In the genomic region with DNA sequence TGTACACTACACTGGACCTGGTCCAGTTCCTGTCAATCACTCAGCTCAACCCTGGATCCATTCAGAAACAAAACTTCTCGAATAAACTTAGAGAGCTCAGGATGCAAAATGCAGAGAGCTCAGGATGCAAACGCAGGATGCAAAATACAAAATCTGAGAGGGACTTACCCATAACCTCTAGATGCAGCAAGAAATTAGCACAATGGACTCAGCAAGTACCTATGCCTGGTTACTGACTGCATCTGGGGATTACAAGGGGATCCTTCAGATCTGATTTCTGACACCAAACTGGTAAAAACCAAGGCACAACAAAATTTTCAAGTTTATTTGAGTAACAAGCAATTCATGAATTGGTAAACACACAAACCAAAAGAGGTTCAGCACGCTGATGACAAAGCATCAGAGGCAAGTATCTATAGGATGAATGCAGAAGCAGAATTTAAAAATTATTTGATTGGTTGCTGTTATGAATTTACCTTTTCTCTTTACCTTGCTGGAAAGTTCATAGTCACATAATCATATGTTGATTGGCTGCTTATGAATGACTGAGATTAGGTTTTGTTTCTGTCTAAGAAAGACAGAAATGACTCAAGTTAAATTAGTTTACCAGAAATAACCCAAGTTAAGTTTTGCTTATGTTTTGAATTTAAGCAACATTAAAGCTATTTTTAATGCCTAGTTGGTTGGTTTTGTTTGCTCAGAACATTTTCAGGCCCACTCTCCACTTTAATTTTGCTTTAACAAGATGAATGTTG, we compare ENCODE assay signal across 15 cellular contexts. TPM values are rescaled to one million over a fixed set of nuclear protein-coding genes. Genes with fewer than 3 reads are reported as not detected.
DNase-seq lines count a peak whose midpoint lies in the region; ATAC-seq and TF ChIP-seq lines count a peak whose summit lies in the region.
"Had no signal": no experiment of that assay in that cellular context is flagged by ENCODE, and none has a peak within 500 bp of the region (broad histone marks: within the 10 kb centered on the region; RNA-seq: fewer than 3 reads in every experiment).

No MANE protein-coding gene starts in this region.

- no peak overlapping the region for H3K4me3 ChIP-seq in CD8-positive, alpha-beta memory T cell (ENCODE audit: low read length)
- H3K4me3 ChIP-seq in tibial artery, result no peak overlapping the region
- H3K4me3 ChIP-seq: BLaER1 treated with 17β-estradiol and CSF1 and Interleukin-3, amounts not matched to agents 10 nM and 100 nM; cardiac muscle cell had no signal

- no peaks in the 10 kb centered on the region for H3K27me3 Mint-ChIP-seq in CD8-positive, alpha-beta memory T cell
- H3K27me3 Mint-ChIP-seq in activated T-helper 17 cell treated with anti-CD3 and anti-CD28 coated beads, Interleukin-2, amount 50 U/mL, for 72 hours, result no peaks in the 10 kb centered on the region

- peak overlapping the region; percentile 31 to 88 (median 72) for H3K27ac Mint-ChIP-seq in CD8-positive, alpha-beta memory T cell
- H3K27ac Mint-ChIP-seq in activated T-helper 17 cell treated with anti-CD3 and anti-CD28 coated beads, Interleukin-2, amount 50 U/mL, for 72 hours, result peak overlapping the region; percentile 86

- CTCF ChIA-PET in CD8-positive, alpha-beta memory T cell (lab: Charles Lee), result interaction anchor here (1.3 kb wide), 1 partner anchor 47 kb away, joined by 3 read pairs; no protein-coding TSS in a partner anchor

- POLR2A ChIA-PET in CD8-positive, alpha-beta memory T cell (lab: Charles Lee), result interaction anchor here (0.6 to 1.5 kb wide), 2 partner anchors 10 to 48 kb away, joined by 3 read pairs; no protein-coding TSS in a partner anchor

- TF ChIP-seq CTCF in tibial artery (IDR thresholded peaks at IDR 0.05), result no peak

- no peak for DNase-seq in CD8-positive, alpha-beta memory T cell
- no peak for DNase-seq in tibial artery
- no peak for DNase-seq in effector CD4-positive, alpha-beta T cell
- DNase-seq in stimulated activated CD4-positive, alpha-beta T cell treated with anti-CD3 and anti-CD28 coated beads, Interleukin-4, amount 100 ng/mL, for 24 hours, result no peak
- DNase-seq in NCI-H2171 (lab: John Stamatoyannopoulos, UW), result no peak
- DNase-seq: GOT3, KBM-7, NCI-H146, NCI-H774 had no signal

- intact Hi-C loops in tibial artery (cut with DNase I; ENCODE audit: low total_unique reads), result no loop called here

- H3K36me3 ChIP-seq in CD8-positive, alpha-beta memory T cell (ENCODE audit: insufficient read depth, low read length), result no peaks in the 10 kb centered on the region
- no peaks in the 10 kb centered on the region for H3K36me3 ChIP-seq in tibial artery
- H3K36me3 ChIP-seq: cardiac muscle cell had no signal

- H3K36me3 Mint-ChIP-seq in CD8-positive, alpha-beta memory T cell, result peaks cover 11 to 25% (median 17%) of the 10 kb centered on the region in 3 donors
- peaks cover 10% of the 10 kb centered on the region for H3K36me3 Mint-ChIP-seq in activated T-helper 17 cell treated with anti-CD3 and anti-CD28 coated beads, Interleukin-2, amount 50 U/mL, for 72 hours (ENCODE audit: low read depth)

- peaks cover 2 to 23% (median 13%) of the 10 kb centered on the region in 5 donors for H3K9me3 Mint-ChIP-seq in CD8-positive, alpha-beta memory T cell
- peaks cover 6% of the 10 kb centered on the region for H3K9me3 Mint-ChIP-seq in activated T-helper 17 cell treated with anti-CD3 and anti-CD28 coated beads, Interleukin-2, amount 50 U/mL, for 72 hours

- no peak overlapping the region for H3K27ac ChIP-seq in CD8-positive, alpha-beta memory T cell (ENCODE audit: low read depth, low read length)
- H3K27ac ChIP-seq in tibial artery, result no peak overlapping the region
- H3K27ac ChIP-seq: BLaER1 treated with 17β-estradiol and CSF1 and Interleukin-3, amounts not matched to agents 10 nM and 100 nM; cardiac muscle cell had no signal

- H3K4me3 Mint-ChIP-seq in CD8-positive, alpha-beta memory T cell, result peak overlapping the region in 5 of 7 donors; percentile 3 to 57 (median 32)
- peak overlapping the region; percentile 67 for H3K4me3 Mint-ChIP-seq in activated T-helper 17 cell treated with anti-CD3 and anti-CD28 coated beads, Interleukin-2, amount 50 U/mL, for 72 hours
- H3K4me3 Mint-ChIP-seq: neural crest cell had no signal

- peaks cover 55 to 83% (median 75%) of the 10 kb centered on the region in 3 donors for H3K4me1 Mint-ChIP-seq in CD8-positive, alpha-beta memory T cell
- peaks cover 20% of the 10 kb centered on the region for H3K4me1 Mint-ChIP-seq in activated T-helper 17 cell treated with anti-CD3 and anti-CD28 coated beads, Interleukin-2, amount 50 U/mL, for 72 hours
- H3K4me1 Mint-ChIP-seq: neural crest cell had no signal

- H3K4me1 ChIP-seq in CD8-positive, alpha-beta memory T cell (ENCODE audit: insufficient read depth, low read length), result peaks cover 18% of the 10 kb centered on the region
- no peaks in the 10 kb centered on the region for H3K4me1 ChIP-seq in tibial artery

- ATAC-seq in GM18519 (IDR thresholded peaks at IDR 0.05; ENCODE audit: low FRiP score, unreplicated experiment) (peak; percentile 48), HG02852 (IDR thresholded peaks at IDR 0.05; ENCODE audit: unreplicated experiment) (peak; percentile 86)
- ATAC-seq in activated T-helper 17 cell treated with anti-CD3 and anti-CD28 coated beads, Interleukin-2, amount 50 U/mL, for 72 hours (replicated peaks), result peak; percentile 79

- H3K9me3 ChIP-seq in CD8-positive, alpha-beta memory T cell (ENCODE audit: low read length), result no peaks in the 10 kb centered on the region
- H3K9me3 ChIP-seq in tibial artery, result no peaks in the 10 kb centered on the region
- H3K9me3 ChIP-seq: BLaER1 treated with 17β-estradiol and CSF1 and Interleukin-3, amounts not matched to agents 10 nM and 100 nM had no signal

- H3K27me3 ChIP-seq in CD8-positive, alpha-beta memory T cell (ENCODE audit: insufficient read depth, low read length, poor library complexity, severe bottlenecking), result no peaks in the 10 kb centered on the region
- no peaks in the 10 kb centered on the region for H3K27me3 ChIP-seq in tibial artery
- H3K27me3 ChIP-seq: BLaER1 treated with 17β-estradiol and CSF1 and Interleukin-3, amounts not matched to agents 10 nM and 100 nM; cardiac muscle cell had no signal

RNA-seq across cellular contexts. Expression of a gene that starts 11.4 kb away (rescaled TPM):
- 10 to 100 TPM; 44.9 to 45.8 TPM for total RNA-seq in CD8-positive, alpha-beta memory T cell
- polyA plus RNA-seq in CD8-positive, alpha-beta memory T cell, result 199 TPM
- total RNA-seq in activated T-helper 17 cell treated with anti-CD3 and anti-CD28 coated beads, Interleukin-2, amount 50 U/mL, for 72 hours, result 10 to 100 TPM; 42.3 to 57.3 TPM
- total RNA-seq: neural crest cell had no signal
- polyA plus RNA-seq: cardiac muscle cell had no signal

RNA-seq across cellular contexts. Expression of a gene that starts 53.6 kb away (rescaled TPM):
- total RNA-seq in CD8-positive, alpha-beta memory T cell, result 10 to 100 TPM; 57.3 to 59.3 TPM
- polyA plus RNA-seq in CD8-positive, alpha-beta memory T cell, result 577 TPM
- total RNA-seq in activated T-helper 17 cell treated with anti-CD3 and anti-CD28 coated beads, Interleukin-2, amount 50 U/mL, for 72 hours, result 100 to 1,000 TPM; 102 to 193 TPM
- total RNA-seq: neural crest cell had no signal
- polyA plus RNA-seq: cardiac muscle cell had no signal
